Comparison of ENCODE assay signal across 10 cellular contexts in the genomic region with DNA sequence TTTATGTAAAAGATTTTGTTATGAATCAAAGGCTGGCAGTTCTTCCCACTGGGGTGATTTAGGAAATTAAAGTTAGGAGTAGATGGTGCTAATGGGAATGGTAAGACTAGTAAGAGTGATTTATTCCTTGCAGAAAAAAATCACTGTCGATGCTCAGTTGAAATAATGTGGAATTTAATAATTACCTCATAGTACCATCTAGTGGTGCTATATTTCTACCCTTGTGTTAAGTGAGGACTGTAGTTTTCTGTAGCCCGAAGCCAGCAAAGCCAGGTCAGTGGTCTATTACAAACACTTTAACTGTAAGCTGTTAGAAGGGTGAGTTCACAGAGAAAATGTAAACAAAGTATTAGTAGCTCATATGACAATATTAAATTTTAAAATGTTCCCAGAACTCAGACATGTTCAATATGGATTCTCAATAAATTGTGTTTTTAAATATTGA. TPM values are rescaled to one million over a fixed set of nuclear protein-coding genes. Genes with fewer than 3 reads are reported as not detected.
A peak's percentile ranks its signal among the peaks of the same experiment; 100 is the strongest.
DNase-seq lines count a peak whose midpoint lies in the region; ATAC-seq and FAIRE-seq lines count a peak whose summit lies in the region.
"Had no signal": no experiment of that assay in that cellular context is flagged by ENCODE, and none has a peak within 500 bp of the region (broad histone marks: within the 10 kb centered on the region; RNA-seq: fewer than 3 reads in every experiment).

No MANE protein-coding gene starts in this region.

- no peak overlapping the region for H3K27ac ChIP-seq in small intestine (ENCODE audit: low read depth in 1 of 2, low read length in 1 of 2)

- H3K36me3 ChIP-seq in small intestine (ENCODE audit: control insufficient read depth in 2 of 2, insufficient read depth in 2 of 2, low read length in 2 of 2) = no peaks in the 10 kb centered on the region

- DNase-seq in DMS 273 (lab: John Stamatoyannopoulos, UW; ENCODE audit: unreplicated experiment) (peak; percentile 40), DMS 273 treated with DMSO at 0.1 percent for 48 hours (lab: John Stamatoyannopoulos, UW) (no peak), RKO (ENCODE audit: low spot score) (peak; percentile 40), fibroblast of peridontal ligament (ENCODE audit: extremely low read depth) (peak; percentile 54), small intestine (peak; percentile 34), T-helper 1 cell (no peak)
- no peak for DNase-seq in natural killer cell treated with Interleukin-12 subunit alpha and Interleukin-12 subunit beta and Interleukin-15 and Interleukin-18, amount 100 ng/mL, for 72 hours (ENCODE audit: low spot score)
- DNase-seq: activated T-cell treated with anti-CD3 and anti-CD28 coated beads, Interleukin-2, amount 50 U/mL, for 1 hour had no signal

- H3K4me1 Mint-ChIP-seq in natural killer cell treated with Interleukin-12 subunit alpha and Interleukin-12 subunit beta and Interleukin-15 and Interleukin-18, amount 100 ng/mL, for 72 hours (ENCODE audit: low read depth in 2 of 2) = no peaks in the 10 kb centered on the region

- H3K36me3 Mint-ChIP-seq in natural killer cell treated with Interleukin-12 subunit alpha and Interleukin-12 subunit beta and Interleukin-15 and Interleukin-18, amount 100 ng/mL, for 72 hours = no peaks in the 10 kb centered on the region

- 8 to 28% (median 25%) methylated on average over 2 of the region's 2 CpGs for WGBS in small intestine, 3 donors

- H3K27me3 Mint-ChIP-seq in natural killer cell treated with Interleukin-12 subunit alpha and Interleukin-12 subunit beta and Interleukin-15 and Interleukin-18, amount 100 ng/mL, for 72 hours = peaks cover 17 to 19% of the 10 kb centered on the region in 2 donors

- no peak overlapping the region for H3K4me3 Mint-ChIP-seq in natural killer cell treated with Interleukin-12 subunit alpha and Interleukin-12 subunit beta and Interleukin-15 and Interleukin-18, amount 100 ng/mL, for 72 hours

- H3K4me1 ChIP-seq in small intestine (ENCODE audit: control insufficient read depth in 2 of 2, insufficient read depth in 1 of 2, low read depth in 1 of 2, low read length in 1 of 2) = peaks cover 0 to 3% of the 10 kb centered on the region in 2 donors

- no peaks in the 10 kb centered on the region for H3K27me3 ChIP-seq in small intestine (ENCODE audit: control insufficient read depth in 2 of 2, insufficient read depth in 2 of 2, low read length in 2 of 2)

- no peak overlapping the region for H3K4me3 ChIP-seq in small intestine (ENCODE audit: low read depth in 1 of 2, low read length in 2 of 2)

- no peaks in the 10 kb centered on the region for H3K9me3 Mint-ChIP-seq in natural killer cell treated with Interleukin-12 subunit alpha and Interleukin-12 subunit beta and Interleukin-15 and Interleukin-18, amount 100 ng/mL, for 72 hours

- FAIRE-seq in small intestine (lab: Jason Lieb, UNC) = no peak
- FAIRE-seq: A204.1 had no signal

- no peak overlapping the region for H3K27ac Mint-ChIP-seq in natural killer cell treated with Interleukin-12 subunit alpha and Interleukin-12 subunit beta and Interleukin-15 and Interleukin-18, amount 100 ng/mL, for 72 hours

- no peak for ATAC-seq in HG03469 (IDR thresholded peaks at IDR 0.05; ENCODE audit: unreplicated experiment)
- ATAC-seq in natural killer cell treated with Interleukin-12 subunit alpha and Interleukin-12 subunit beta and Interleukin-15 and Interleukin-18, amount 100 ng/mL, for 72 hours = no peak

- no peaks in the 10 kb centered on the region for H3K9me3 ChIP-seq in small intestine (ENCODE audit: control insufficient read depth, low read depth)

RNA-seq across cellular contexts. Expression of a gene that starts 39.5 kb away (rescaled TPM):
- not detected for polyA plus RNA-seq in small intestine
- total RNA-seq in natural killer cell treated with Interleukin-12 subunit alpha and Interleukin-12 subunit beta and Interleukin-15 and Interleukin-18, amount 100 ng/mL, for 72 hours = under 1 TPM in 1 of 2 donors, not detected in 1; 0.21 TPM

Comparison
In these comparisons a context has a peak if more than half of its experiments do, and no peak if none do; other contexts are left out.
1. DNase-seq: peak in DMS 273 (single experiment), RKO (single experiment), fibroblast of peridontal ligament (single experiment) and small intestine (single experiment); none in DMS 273 treated with DMSO at 0.1 percent for 48 hours (single experiment), natural killer cell treated with Interleukin-12 subunit alpha and Interleukin-12 subunit beta and Interleukin-15 and Interleukin-18, amount 100 ng/mL, for 72 hours (single experiment) and T-helper 1 cell (0 of 5).